8 cellular contexts compared by ENCODE assay signal in genomic region chr2:86274918-86275275, GRCh38.
DNase-seq lines count a peak whose midpoint lies in the region; ATAC-seq and TF ChIP-seq lines count a peak whose summit lies in the region.

No MANE protein-coding gene starts in this region.

- no peaks in the 10 kb centered on the region for H3K27me3 ChIP-seq in right atrium auricular region
- no peaks in the 10 kb centered on the region for H3K27me3 ChIP-seq in CD8-positive, alpha-beta memory T cell (ENCODE audit: insufficient read depth, low read length, poor library complexity, severe bottlenecking)

- TF ChIP-seq CTCF in right atrium auricular region (IDR thresholded peaks at IDR 0.05): no peak
- no peak for TF ChIP-seq CTCF in fibroblast of mammary gland (conservative IDR thresholded peaks at IDR 0.05; ENCODE audit: control insufficient read depth, insufficient read depth, low read depth, low read length)

- no peak overlapping the region for H3K4me3 ChIP-seq in right atrium auricular region
- H3K4me3 ChIP-seq in fibroblast of mammary gland (ENCODE audit: control insufficient read depth, low read depth, low read length): no peak overlapping the region
- H3K4me3 ChIP-seq in CD8-positive, alpha-beta memory T cell (ENCODE audit: low read length): no peak overlapping the region

- intact Hi-C loops in Right ventricle myocardium inferior (cut with DNase I): loop anchor here (2.0 kb wide), 1 partner anchor 50 kb away; no protein-coding TSS in a partner anchor

- H3K4me3 Mint-ChIP-seq in CD8-positive, alpha-beta memory T cell: no peak overlapping the region

- peaks cover 0 to 10% of the 10 kb centered on the region in 2 donors for H3K27me3 Mint-ChIP-seq in CD8-positive, alpha-beta memory T cell

- no peaks in the 10 kb centered on the region for H3K4me1 Mint-ChIP-seq in CD8-positive, alpha-beta memory T cell

- peaks cover 15 to 30% (median 26%) of the 10 kb centered on the region in 5 donors for H3K9me3 Mint-ChIP-seq in CD8-positive, alpha-beta memory T cell

- ATAC-seq in Right ventricle myocardium inferior (peak; percentile 62), HG03521 (IDR thresholded peaks at IDR 0.05; ENCODE audit: unreplicated experiment) (no peak)

- CTCF ChIA-PET in CD8-positive, alpha-beta memory T cell (lab: Charles Lee): no interaction called here

- H3K4me1 ChIP-seq in right atrium auricular region: peaks cover 0 to 18% of the 10 kb centered on the region in 2 donors
- H3K4me1 ChIP-seq in CD8-positive, alpha-beta memory T cell (ENCODE audit: insufficient read depth, low read length): no peaks in the 10 kb centered on the region

- DNase-seq in Right ventricle myocardium inferior (ENCODE audit: missing footprints): peak; percentile 74
- DNase-seq in right atrium auricular region (ENCODE audit: low spot score): no peak
- peak; percentile 43 for DNase-seq in HT1080 (ENCODE audit: low read depth)
- peak; percentile 37 for DNase-seq in fibroblast of mammary gland (ENCODE audit: low read depth)
- DNase-seq in NCI-H2029 (lab: John Stamatoyannopoulos, UW): no peak
- DNase-seq in CD8-positive, alpha-beta memory T cell: no peak
- no peak for DNase-seq in central memory CD4-positive, alpha-beta T cell

- peaks cover 0 to 14% (median 2%) of the 10 kb centered on the region in 3 donors for H3K36me3 Mint-ChIP-seq in CD8-positive, alpha-beta memory T cell

- H3K27ac ChIP-seq in right atrium auricular region: no peak overlapping the region
- no peak overlapping the region for H3K27ac ChIP-seq in CD8-positive, alpha-beta memory T cell (ENCODE audit: low read depth, low read length)

- no peak overlapping the region for H3K27ac Mint-ChIP-seq in CD8-positive, alpha-beta memory T cell

- peaks cover 0 to 14% of the 10 kb centered on the region in 2 donors for H3K9me3 ChIP-seq in right atrium auricular region
- H3K9me3 ChIP-seq in CD8-positive, alpha-beta memory T cell (ENCODE audit: low read length): no peaks in the 10 kb centered on the region

- H3K36me3 ChIP-seq in right atrium auricular region: no peaks in the 10 kb centered on the region
- no peaks in the 10 kb centered on the region for H3K36me3 ChIP-seq in CD8-positive, alpha-beta memory T cell (ENCODE audit: insufficient read depth, low read length)

- POLR2A ChIA-PET in CD8-positive, alpha-beta memory T cell (lab: Charles Lee): no interaction called here

Comparison
In these comparisons a context has a peak if more than half of its experiments do, and no peak if none do; other contexts are left out.
1. DNase-seq: peak in Right ventricle myocardium inferior (single experiment), HT1080 (single experiment) and fibroblast of mammary gland (single experiment); none in right atrium auricular region (single experiment), NCI-H2029 (single experiment), CD8-positive, alpha-beta memory T cell (0 of 5) and central memory CD4-positive, alpha-beta T cell (single experiment).